In genomic region chr6:168150551-168151444, GRCh38 we compare ENCODE assay signal across 8 cellular contexts.
A peak's percentile ranks its signal among the peaks of the same experiment; 100 is the strongest.
DNase-seq lines count a peak whose midpoint lies in the region; ATAC-seq and TF ChIP-seq lines count a peak whose summit lies in the region.

No MANE protein-coding gene starts in this region.

- no peak overlapping the region for H3K27ac Mint-ChIP-seq in activated CD4-positive, alpha-beta memory T cell treated with anti-CD3 and anti-CD28 coated beads for 36 hours

- H3K36me3 Mint-ChIP-seq in activated CD4-positive, alpha-beta memory T cell treated with anti-CD3 and anti-CD28 coated beads for 36 hours: no peaks in the 10 kb centered on the region

- CTCF ChIA-PET in activated CD4-positive, alpha-beta memory T cell treated with anti-CD3 and anti-CD28 coated beads for 36 hours (lab: Charles Lee): no interaction called here

- 50 to 52% methylated on average over 30 of the region's 30 CpGs for WGBS in thyroid gland, 2 donors

- H3K27me3 ChIP-seq in thyroid gland: no peaks in the 10 kb centered on the region

- DNase-seq in NCI-H2029 treated with DMSO at 0.1 percent for 48 hours (lab: John Stamatoyannopoulos, UW) (peak; percentile 25), NCI-H2029 (lab: John Stamatoyannopoulos, UW) (no peak), left lobe of liver (ENCODE audit: low spot score) (no peak), thyroid gland (peak; percentile 17 to 21)
- peak; percentile 12 for DNase-seq in activated CD8-positive, alpha-beta memory T cell treated with anti-CD3 and anti-CD28 coated beads, Interleukin-2, amount 50 U/mL, for 48 hours
- DNase-seq in activated CD4-positive, alpha-beta memory T cell treated with anti-CD3 and anti-CD28 coated beads for 36 hours: no peak

- peaks cover 11% of the 10 kb centered on the region for H3K27me3 Mint-ChIP-seq in activated CD4-positive, alpha-beta memory T cell treated with anti-CD3 and anti-CD28 coated beads for 36 hours

- no peaks in the 10 kb centered on the region for H3K36me3 ChIP-seq in thyroid gland

- no peak for TF ChIP-seq POLR2A in thyroid gland (IDR thresholded peaks at IDR 0.05)

- H3K4me3 ChIP-seq in thyroid gland (replicated peaks in 1 of 3): no peak overlapping the region

- H3K9me3 ChIP-seq in thyroid gland: no peaks in the 10 kb centered on the region

- H3K4me3 Mint-ChIP-seq in activated CD4-positive, alpha-beta memory T cell treated with anti-CD3 and anti-CD28 coated beads for 36 hours: no peak overlapping the region

- no peak overlapping the region for H3K27ac ChIP-seq in thyroid gland

- ATAC-seq in left lobe of liver (peak; percentile 76), HG03571 (IDR thresholded peaks at IDR 0.05; ENCODE audit: unreplicated experiment) (no peak), HG03521 (IDR thresholded peaks at IDR 0.05; ENCODE audit: unreplicated experiment) (no peak)

- no peaks in the 10 kb centered on the region for H3K4me1 Mint-ChIP-seq in activated CD4-positive, alpha-beta memory T cell treated with anti-CD3 and anti-CD28 coated beads for 36 hours (ENCODE audit: low read depth)

- H3K9me3 Mint-ChIP-seq in activated CD4-positive, alpha-beta memory T cell treated with anti-CD3 and anti-CD28 coated beads for 36 hours: no peaks in the 10 kb centered on the region

- POLR2A ChIA-PET in activated CD4-positive, alpha-beta memory T cell treated with anti-CD3 and anti-CD28 coated beads for 36 hours (lab: Charles Lee): no interaction called here

- peak in 4 of 6 experiments; percentile 58 to 81 (median 66) for TF ChIP-seq CTCF in thyroid gland (IDR thresholded peaks at IDR 0.05)

- intact Hi-C loops in thyroid gland (cut with DNase I): loop anchor here (5.0 kb wide), 1 partner anchor 207 kb away; no protein-coding TSS in a partner anchor
- intact Hi-C loops in activated CD4-positive, alpha-beta memory T cell treated with anti-CD3 and anti-CD28 coated beads for 36 hours (cut with micrococcal nuclease): no loop called here

- H3K4me1 ChIP-seq in thyroid gland: peaks cover 3% of the 10 kb centered on the region in 2 donors

Comparison
In these comparisons a context has a peak if more than half of its experiments do, and no peak if none do; other contexts are left out.
1. DNase-seq: peak in NCI-H2029 treated with DMSO at 0.1 percent for 48 hours (single experiment), activated CD8-positive, alpha-beta memory T cell treated with anti-CD3 and anti-CD28 coated beads, Interleukin-2, amount 50 U/mL, for 48 hours (single experiment) and thyroid gland (2 of 2); none in NCI-H2029 (single experiment), left lobe of liver (single experiment) and activated CD4-positive, alpha-beta memory T cell treated with anti-CD3 and anti-CD28 coated beads for 36 hours (single experiment).